Comparison of ENCODE assay signal across 11 cellular contexts in the genomic region with DNA sequence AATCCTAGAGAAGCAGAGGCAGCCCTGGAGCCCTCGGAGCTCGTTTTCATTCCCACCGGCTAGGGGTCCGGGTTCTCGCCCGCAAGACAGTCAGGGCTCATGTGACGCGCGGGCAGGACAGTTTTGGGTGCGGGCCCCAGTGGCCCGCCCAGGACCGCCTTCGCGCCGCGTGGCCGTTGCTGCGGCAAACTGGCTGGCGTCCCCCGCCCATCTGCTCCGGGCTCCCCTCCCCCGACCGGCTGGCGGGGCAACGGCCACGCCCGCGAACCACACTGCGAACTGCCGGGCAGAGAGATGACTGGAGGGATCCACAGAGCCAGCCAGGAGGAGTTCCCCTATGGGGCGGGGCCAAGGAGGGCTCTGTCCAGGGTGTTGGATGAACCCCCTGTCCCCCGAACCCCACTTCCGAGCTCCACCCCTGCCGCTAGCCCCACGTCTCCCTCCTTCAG. TPM values are rescaled to one million over a fixed set of nuclear protein-coding genes. Genes with fewer than 3 reads are reported as not detected.
DNase-seq lines count a peak whose midpoint lies in the region; ATAC-seq and TF ChIP-seq lines count a peak whose summit lies in the region.
"Had no signal": no experiment of that assay in that cellular context is flagged by ENCODE, and none has a peak within 500 bp of the region (broad histone marks: within the 10 kb centered on the region; RNA-seq: fewer than 3 reads in every experiment).

No MANE protein-coding gene starts in this region.

- CTCF ChIA-PET in activated B cell treated with CpG ODN at 0.5 μM for 24 hours (lab: Charles Lee): interaction anchor here (1.5 kb wide), 1 partner anchor 179 kb away, joined by 3 read pairs; no protein-coding TSS in a partner anchor

- no peak for ATAC-seq in activated T-cell treated with anti-CD3 and anti-CD28 coated beads, Interleukin-2, amount 50 U/mL, for 72 hours (replicated peaks in 1 of 2)
- ATAC-seq in activated T-cell treated with anti-CD3 and anti-CD28 coated beads, Interleukin-2, amount 50 U/mL, for 4 hours: no peak
- no peak for ATAC-seq in activated B cell treated with CpG ODN at 0.5 μM for 24 hours (ENCODE audit: low read depth)
- no peak for ATAC-seq in GM18498 (IDR thresholded peaks at IDR 0.05; ENCODE audit: unreplicated experiment)

- H3K9me3 Mint-ChIP-seq in activated T-cell treated with anti-CD3 and anti-CD28 coated beads, Interleukin-2, amount 50 U/mL, for 72 hours: no peaks in the 10 kb centered on the region
- no peaks in the 10 kb centered on the region for H3K9me3 Mint-ChIP-seq in activated T-cell treated with anti-CD3 and anti-CD28 coated beads, Interleukin-2, amount 50 U/mL, for 4 hours
- no peaks in the 10 kb centered on the region for H3K9me3 Mint-ChIP-seq in activated B cell treated with CpG ODN at 0.5 μM for 24 hours

- intact Hi-C loops in activated B cell treated with CpG ODN at 0.5 μM for 24 hours (cut with micrococcal nuclease): no loop called here

- peak; percentile 26 to 35 for DNase-seq in activated T-cell treated with anti-CD3 and anti-CD28 coated beads, Interleukin-2, amount 50 U/mL, for 72 hours
- DNase-seq in activated T-cell treated with anti-CD3 and anti-CD28 coated beads, Interleukin-2, amount 50 U/mL, for 4 hours: no peak
- DNase-seq in activated B cell treated with CpG ODN at 0.5 μM for 24 hours: no peak
- peak; percentile 35 for DNase-seq in stimulated activated CD8-positive, alpha-beta memory T cell treated with anti-CD3 and anti-CD28 coated beads, Interleukin-4, amount 100 ng/mL, for 48 hours
- DNase-seq in NCI-H2171 treated with DMSO at 0.1 percent for 48 hours (lab: John Stamatoyannopoulos, UW): no peak
- no peak for DNase-seq in DMS53 treated with DMSO at 0.1 percent for 48 hours (lab: John Stamatoyannopoulos, UW; ENCODE audit: unreplicated experiment)
- DNase-seq: activated effector memory CD4-positive, alpha-beta T cell treated with anti-CD3 and anti-CD28 coated beads, Interleukin-2, amount 50 U/mL, for 16 hours; NCI-H1436 treated with DMSO at 0.1 percent for 48 hours had no signal

- H3K9me3 ChIP-seq in iPS-18c (ENCODE audit: control insufficient read depth, insufficient read depth, low read length): no peaks in the 10 kb centered on the region
- H3K9me3 ChIP-seq: A549 had no signal

- POLR2A ChIA-PET in activated B cell treated with CpG ODN at 0.5 μM for 24 hours (lab: Charles Lee): no interaction called here

- H3K27ac Mint-ChIP-seq in activated T-cell treated with anti-CD3 and anti-CD28 coated beads, Interleukin-2, amount 50 U/mL, for 72 hours: no peak overlapping the region
- H3K27ac Mint-ChIP-seq in activated B cell treated with CpG ODN at 0.5 μM for 24 hours: no peak overlapping the region

- no peak for TF ChIP-seq CTCF in activated B cell treated with CpG ODN at 0.5 μM for 24 hours (IDR thresholded peaks at IDR 0.05)

- H3K4me3 ChIP-seq in iPS-18c (ENCODE audit: insufficient read depth, low read depth, low read length): peak overlapping the region; percentile 59

- peaks cover 14% of the 10 kb centered on the region for H3K4me1 Mint-ChIP-seq in activated T-cell treated with anti-CD3 and anti-CD28 coated beads, Interleukin-2, amount 50 U/mL, for 72 hours (ENCODE audit: low read depth)
- peaks cover 15% of the 10 kb centered on the region for H3K4me1 Mint-ChIP-seq in activated T-cell treated with anti-CD3 and anti-CD28 coated beads, Interleukin-2, amount 50 U/mL, for 4 hours (ENCODE audit: low read depth)
- H3K4me1 Mint-ChIP-seq in activated B cell treated with CpG ODN at 0.5 μM for 24 hours: peaks cover 15% of the 10 kb centered on the region

- peaks cover 58% of the 10 kb centered on the region for H3K27me3 Mint-ChIP-seq in activated T-cell treated with anti-CD3 and anti-CD28 coated beads, Interleukin-2, amount 50 U/mL, for 72 hours (ENCODE audit: low read depth)
- peaks cover 68% of the 10 kb centered on the region for H3K27me3 Mint-ChIP-seq in activated T-cell treated with anti-CD3 and anti-CD28 coated beads, Interleukin-2, amount 50 U/mL, for 4 hours (ENCODE audit: low read depth)
- H3K27me3 Mint-ChIP-seq in activated B cell treated with CpG ODN at 0.5 μM for 24 hours: peaks cover 54% of the 10 kb centered on the region

- no peaks in the 10 kb centered on the region for H3K36me3 Mint-ChIP-seq in activated T-cell treated with anti-CD3 and anti-CD28 coated beads, Interleukin-2, amount 50 U/mL, for 72 hours (ENCODE audit: insufficient read depth in 2 of 2)
- H3K36me3 Mint-ChIP-seq in activated T-cell treated with anti-CD3 and anti-CD28 coated beads, Interleukin-2, amount 50 U/mL, for 4 hours (ENCODE audit: insufficient read depth): no peaks in the 10 kb centered on the region
- no peaks in the 10 kb centered on the region for H3K36me3 Mint-ChIP-seq in activated B cell treated with CpG ODN at 0.5 μM for 24 hours (ENCODE audit: low read depth)

- peak overlapping the region; percentile 22 to 47 for H3K4me3 Mint-ChIP-seq in activated T-cell treated with anti-CD3 and anti-CD28 coated beads, Interleukin-2, amount 50 U/mL, for 72 hours
- no peak overlapping the region for H3K4me3 Mint-ChIP-seq in activated T-cell treated with anti-CD3 and anti-CD28 coated beads, Interleukin-2, amount 50 U/mL, for 4 hours
- H3K4me3 Mint-ChIP-seq in activated B cell treated with CpG ODN at 0.5 μM for 24 hours: peak overlapping the region; percentile 7

RNA-seq across cellular contexts. Expression of gene HES2, which starts 0.9 kb away (rescaled TPM):
- 1 to 10 TPM in 1 of 2 donors, under 1 TPM in 1; 0.44 to 1.2 TPM for total RNA-seq in activated T-cell treated with anti-CD3 and anti-CD28 coated beads, Interleukin-2, amount 50 U/mL, for 72 hours
- total RNA-seq in activated T-cell treated with anti-CD3 and anti-CD28 coated beads, Interleukin-2, amount 50 U/mL, for 4 hours: not detected
- total RNA-seq in activated B cell treated with CpG ODN at 0.5 μM for 24 hours: not detected in 2 replicates

RNA-seq across cellular contexts. Expression of gene ESPN, which starts 4.0 kb away (rescaled TPM):
- total RNA-seq in activated T-cell treated with anti-CD3 and anti-CD28 coated beads, Interleukin-2, amount 50 U/mL, for 72 hours: 1 to 10 TPM; 1.3 to 2.0 TPM
- under 1 TPM; 0.42 to 0.76 (median 0.60) TPM for total RNA-seq in activated T-cell treated with anti-CD3 and anti-CD28 coated beads, Interleukin-2, amount 50 U/mL, for 4 hours
- total RNA-seq in activated B cell treated with CpG ODN at 0.5 μM for 24 hours: 0.18 TPM in 1 of 2 replicates, not detected in the other

RNA-seq across cellular contexts. Expression of gene ACOT7, which starts 27.1 kb away (rescaled TPM):
- 10 to 100 TPM; 32.1 to 37.6 TPM for total RNA-seq in activated T-cell treated with anti-CD3 and anti-CD28 coated beads, Interleukin-2, amount 50 U/mL, for 72 hours
- total RNA-seq in activated T-cell treated with anti-CD3 and anti-CD28 coated beads, Interleukin-2, amount 50 U/mL, for 4 hours: 100 to 1,000 TPM in 2 of 3 donors, 10 to 100 TPM in 1; 92.8 to 112 (median 101) TPM
- total RNA-seq in activated B cell treated with CpG ODN at 0.5 μM for 24 hours: 12.3 and 12.7 TPM in 2 replicates

RNA-seq across cellular contexts. Expression of gene TNFRSF25, which starts 45.4 kb away (rescaled TPM):
- total RNA-seq in activated T-cell treated with anti-CD3 and anti-CD28 coated beads, Interleukin-2, amount 50 U/mL, for 72 hours: 100 to 1,000 TPM in 1 of 2 donors, 10 to 100 TPM in 1; 89.2 to 101 TPM
- total RNA-seq in activated T-cell treated with anti-CD3 and anti-CD28 coated beads, Interleukin-2, amount 50 U/mL, for 4 hours: 100 to 1,000 TPM; 137 to 149 (median 145) TPM
- 2.5 and 2.8 TPM in 2 replicates for total RNA-seq in activated B cell treated with CpG ODN at 0.5 μM for 24 hours

Comparison
In these comparisons a context has a peak if more than half of its experiments do, and no peak if none do; other contexts are left out.
1. DNase-seq: peak in activated T-cell treated with anti-CD3 and anti-CD28 coated beads, Interleukin-2, amount 50 U/mL, for 72 hours (2 of 2) and stimulated activated CD8-positive, alpha-beta memory T cell treated with anti-CD3 and anti-CD28 coated beads, Interleukin-4, amount 100 ng/mL, for 48 hours (single experiment); none in activated T-cell treated with anti-CD3 and anti-CD28 coated beads, Interleukin-2, amount 50 U/mL, for 4 hours (single experiment), activated B cell treated with CpG ODN at 0.5 μM for 24 hours (single experiment), NCI-H2171 treated with DMSO at 0.1 percent for 48 hours (single experiment) and DMS53 treated with DMSO at 0.1 percent for 48 hours (single experiment).